ENCODE assay signal across 1 cellular context in genomic region chr2:219081096-219081495, GRCh38.
A peak's percentile ranks its signal among the peaks of the same experiment; 100 is the strongest.
TF ChIP-seq lines count a peak whose summit lies in the region.

No MANE protein-coding gene starts in this region.

TF ChIP-seq in HepG2, 621 proteins besides CTCF, POLR2A, EP300 and RAD21 (continues in another document):
- TF ChIP-seq SAP130 (CRISPR knock-in tag; IDR thresholded peaks at IDR 0.05; ENCODE audit: low read depth) (peak; percentile 63), MYPOP (CRISPR knock-in tag; IDR thresholded peaks at IDR 0.05) (peak; percentile 30; the same call in 1 of the 2 replicates), ZSCAN30 (CRISPR knock-in tag; IDR thresholded peaks at IDR 0.05) (no peak), XRCC5 (optimal IDR thresholded peaks at IDR 0.05; ENCODE audit: low read length) (peak; percentile 16), KMT2A (CRISPR knock-in tag; IDR thresholded peaks at IDR 0.05) (peak; percentile 58; the same call in 1 of the 2 replicates), NCOA2 (CRISPR knock-in tag; IDR thresholded peaks at IDR 0.05) (peak; percentile 63), CREB1 (IDR thresholded peaks at IDR 0.05) (no peak), CREB1 (CRISPR knock-in tag; IDR thresholded peaks at IDR 0.05) (peak; percentile 41; the same call in 1 of the 2 replicates), ZFP41 (CRISPR knock-in tag; IDR thresholded peaks at IDR 0.05; ENCODE audit: borderline replicate concordance) (no peak), ATAD3A (CRISPR knock-in tag; IDR thresholded peaks at IDR 0.05) (no peak), PRDM10 (CRISPR knock-in tag; IDR thresholded peaks at IDR 0.05; ENCODE audit: low read depth) (peak; percentile 82), CBX5 (CRISPR knock-in tag; IDR thresholded peaks at IDR 0.05; ENCODE audit: borderline replicate concordance) (no peak; the same call in 1 of the 2 replicates), DPF2 (CRISPR knock-in tag; IDR thresholded peaks at IDR 0.05; ENCODE audit: borderline replicate concordance, low read depth) (peak; percentile 69; the same call in 1 of the 2 replicates), ISL2 (CRISPR knock-in tag; IDR thresholded peaks at IDR 0.05) (peak; percentile 87), TGIF2 (CRISPR knock-in tag; IDR thresholded peaks at IDR 0.05) (peak; percentile 73; the same call in 1 of the 2 replicates), SSRP1 (CRISPR knock-in tag; IDR thresholded peaks at IDR 0.05) (peak; percentile 41; the same call in 1 of the 2 replicates), SOX13 (IDR thresholded peaks at IDR 0.05) (peak; percentile 88), SOX13 (CRISPR knock-in tag; conservative IDR thresholded peaks at IDR 0.05 in 1 of 2, IDR thresholded peaks at IDR 0.05 in 1 of 2) (peak in 1 of 2 experiments; percentile 95; a peak in 2 of 4 replicates), UBTF (CRISPR knock-in tag; IDR thresholded peaks at IDR 0.05) (0 out of 2 replicates have a peak, but pooled peaks have one; percentile 39), HDAC2 (CRISPR knock-in tag; IDR thresholded peaks at IDR 0.05) (peak; percentile 86), ZSCAN9 (CRISPR knock-in tag; IDR thresholded peaks at IDR 0.05; ENCODE audit: borderline replicate concordance) (peak; percentile 56; the same call in 1 of the 2 replicates), HDAC1 (CRISPR knock-in tag; IDR thresholded peaks at IDR 0.05) (0 out of 2 replicates have a peak, but pooled peaks have one; percentile 12), ZNF33A (CRISPR knock-in tag; IDR thresholded peaks at IDR 0.05; ENCODE audit: borderline replicate concordance) (no peak), HOXA9 (CRISPR knock-in tag; IDR thresholded peaks at IDR 0.05; ENCODE audit: borderline replicate concordance) (no peak), NR2C2 (CRISPR knock-in tag; IDR thresholded peaks at IDR 0.05; ENCODE audit: borderline replicate concordance) (peak; percentile 23; the same call in 1 of the 2 replicates), SIX4 (CRISPR knock-in tag; IDR thresholded peaks at IDR 0.05) (0 out of 2 replicates have a peak, but pooled peaks have one; percentile 44), SP5 (CRISPR knock-in tag; IDR thresholded peaks at IDR 0.05; ENCODE audit: borderline replicate concordance, low read depth) (0 out of 2 replicates have a peak, but pooled peaks have one; percentile 61), TCF7L2 (IDR thresholded peaks at IDR 0.05; ENCODE audit: low read depth, low read length) (peak; percentile 98), ASH2L (IDR thresholded peaks at IDR 0.05; ENCODE audit: insufficient read length, low read depth, low read length) (peak; percentile 30), KLF6 (CRISPR knock-in tag; IDR thresholded peaks at IDR 0.05) (no peak), THAP11 (CRISPR knock-in tag; IDR thresholded peaks at IDR 0.05) (0 out of 2 replicates have a peak, but pooled peaks have one; percentile 42), ZNF331 (CRISPR knock-in tag; IDR thresholded peaks at IDR 0.05) (peak; percentile 51; the same call in 1 of the 2 replicates), CREM (IDR thresholded peaks at IDR 0.05) (peak; percentile 44; the same call in 1 of the 2 replicates), CREM (CRISPR knock-in tag; IDR thresholded peaks at IDR 0.05) (no peak), ZGPAT (CRISPR knock-in tag; IDR thresholded peaks at IDR 0.05) (peak; percentile 69; the same call in 1 of the 2 replicates), ZNF776 (CRISPR knock-in tag; IDR thresholded peaks at IDR 0.05) (no peak), NFKB2 (CRISPR knock-in tag; IDR thresholded peaks at IDR 0.05; ENCODE audit: borderline replicate concordance) (no peak), MAX (IDR thresholded peaks at IDR 0.05) (peak; percentile 44; the same call in 1 of the 2 replicates), PRDM4 (CRISPR knock-in tag; IDR thresholded peaks at IDR 0.05; ENCODE audit: borderline replicate concordance) (no peak), ZKSCAN8 (CRISPR knock-in tag; IDR thresholded peaks at IDR 0.05; ENCODE audit: borderline replicate concordance) (peak; percentile 41; the same call in 1 of the 2 replicates), ZEB1 (IDR thresholded peaks at IDR 0.05; ENCODE audit: insufficient replicate concordance, low read depth) (peak; percentile 98), POLR2AphosphoS5 (IDR thresholded peaks at IDR 0.05; ENCODE audit: low read depth, low read length) (no peak), FOXA1 (IDR thresholded peaks at IDR 0.05) (no peak), FOXA1 (CRISPR knock-in tag; IDR thresholded peaks at IDR 0.05) (peak; percentile 91), ZUFSP (CRISPR knock-in tag; IDR thresholded peaks at IDR 0.05; ENCODE audit: borderline replicate concordance) (no peak), ZNF350 (CRISPR knock-in tag; IDR thresholded peaks at IDR 0.05; ENCODE audit: borderline replicate concordance, low read depth) (peak; percentile 41; the same call in 1 of the 2 replicates), ZNF547 (CRISPR knock-in tag; IDR thresholded peaks at IDR 0.05) (peak; percentile 34; the same call in 1 of the 2 replicates), BORCS8-MEF2B (CRISPR knock-in tag; IDR thresholded peaks at IDR 0.05) (no peak), ZBTB7B (CRISPR knock-in tag; IDR thresholded peaks at IDR 0.05) (peak; percentile 97), RBAK (CRISPR knock-in tag; IDR thresholded peaks at IDR 0.05) (no peak), ZNF574 (CRISPR knock-in tag; IDR thresholded peaks at IDR 0.05) (0 out of 2 replicates have a peak, but pooled peaks have one; percentile 28)
